ENCODE assay signal across 16 cellular contexts in the genomic region with DNA sequence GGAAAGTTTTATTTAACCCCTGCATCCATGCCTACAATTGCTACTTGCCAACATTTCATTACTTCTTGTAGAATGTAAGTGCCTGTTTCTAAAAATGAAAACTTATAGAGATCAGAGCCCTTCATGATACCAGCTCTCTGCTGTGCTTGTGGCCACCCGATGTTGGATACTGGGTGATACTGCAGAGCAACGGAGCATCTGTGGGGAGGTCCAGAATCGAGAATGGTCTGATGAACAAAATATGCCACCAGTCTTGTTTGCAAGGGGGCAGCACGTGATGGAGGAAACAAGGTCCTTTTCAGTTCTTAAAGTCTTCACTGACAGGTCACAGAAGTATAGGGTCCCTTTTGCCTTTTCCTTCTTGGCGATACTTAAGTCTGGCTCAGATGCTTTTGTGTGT.
A peak's percentile ranks its signal among the peaks of the same experiment; 100 is the strongest.
DNase-seq lines count a peak whose midpoint lies in the region; ATAC-seq, FAIRE-seq and TF ChIP-seq lines count a peak whose summit lies in the region.
"Had no signal": no experiment of that assay in that cellular context is flagged by ENCODE, and none has a peak within 500 bp of the region (broad histone marks: within the 10 kb centered on the region; RNA-seq: fewer than 3 reads in every experiment).

No MANE protein-coding gene starts in this region.

- H3K27ac ChIP-seq in left ventricle myocardium inferior (replicated peaks) (peak overlapping the region; percentile 91), muscle layer of colon (ENCODE audit: low read depth, low read length) (peak overlapping the region; percentile 17), uterus (peak overlapping the region; percentile 62 to 73)

- POLR2A ChIA-PET in HEK293T (lab: Yijun Ruan, JAX) = no interaction called here

- ATAC-seq in Right ventricle myocardium superior (ENCODE audit: poor library complexity) = no peak

- CTCF ChIA-PET in HEK293T (lab: Yijun Ruan, JAX) = interaction anchor here (0.5 kb wide), 1 partner anchor 236 kb away, joined by 3 read pairs; no protein-coding TSS in a partner anchor

- no peaks in the 10 kb centered on the region for H3K9me3 ChIP-seq in left ventricle myocardium inferior (replicated peaks)
- no peaks in the 10 kb centered on the region for H3K9me3 ChIP-seq in adipocyte (ENCODE audit: control insufficient read depth, low read length)
- no peaks in the 10 kb centered on the region for H3K9me3 ChIP-seq in muscle layer of colon (ENCODE audit: low read length)
- no peaks in the 10 kb centered on the region for H3K9me3 ChIP-seq in uterus
- H3K9me3 ChIP-seq: testis had no signal

- no peaks in the 10 kb centered on the region for H3K36me3 ChIP-seq in left ventricle myocardium inferior
- no peaks in the 10 kb centered on the region for H3K36me3 ChIP-seq in adipocyte (ENCODE audit: control insufficient read depth, insufficient read depth, low read length, severe bottlenecking)
- no peaks in the 10 kb centered on the region for H3K36me3 ChIP-seq in muscle layer of colon (ENCODE audit: insufficient read depth, low read length)
- H3K36me3 ChIP-seq in uterus = no peaks in the 10 kb centered on the region

- FAIRE-seq in frontal cortex (lab: Jason Lieb, UNC) = no peak

- no peak for TF ChIP-seq POLR2A in uterus (IDR thresholded peaks at IDR 0.05)

- DNase-seq in left ventricle myocardium inferior (no peak), Right ventricle myocardium superior (no peak), adipocyte (ENCODE audit: low read depth) (no peak), uterus (no peak), NOMO-1 treated with dmso at 0.1 percent for 144 hours (lab: John Stamatoyannopoulos, UW; ENCODE audit: unreplicated experiment) (no peak), frontal cortex (ENCODE audit: low spot score in 2 of 2) (no peak), HEK293T (ENCODE audit: extremely low spot score) (no peak)
- DNase-seq: activated CD8-positive, alpha-beta memory T cell treated with anti-CD3 and anti-CD28 coated beads for 24 hours; CD4-positive, alpha-beta memory T cell; DMS79 treated with DMSO at 0.1 percent for 48 hours; NCI-H1694 treated with DMSO at 0.1 percent for 48 hours; NCI-H345; SHP77; T-helper 1 cell had no signal

- H3K4me1 ChIP-seq in left ventricle myocardium inferior (peaks cover 65% of the 10 kb centered on the region), adipocyte (ENCODE audit: control insufficient read depth, insufficient read depth, low read length) (peaks cover 47% of the 10 kb centered on the region), muscle layer of colon (ENCODE audit: insufficient read depth, low read length) (peaks cover 21% of the 10 kb centered on the region), uterus (peaks cover 0 to 3% of the 10 kb centered on the region in 2 donors)

- TF ChIP-seq CTCF in left ventricle myocardium inferior (IDR thresholded peaks at IDR 0.05; ENCODE audit: borderline replicate concordance) (no peak), uterus (IDR thresholded peaks at IDR 0.05) (no peak)

- intact Hi-C loops in left ventricle myocardium inferior (cut with micrococcal nuclease) = loop anchor here (5.0 kb wide), 1 partner anchor 246 kb away; no protein-coding TSS in a partner anchor
- intact Hi-C loops in Right ventricle myocardium superior (cut with DNase I) = no loop called here
- intact Hi-C loops in uterus (cut with DNase I; ENCODE audit: low total_unique reads) = no loop called here

- peak overlapping the region; percentile 41 for H3K9ac ChIP-seq in adipocyte (ENCODE audit: low read length)
- no peak overlapping the region for H3K9ac ChIP-seq in muscle layer of colon (ENCODE audit: low read length)

- H3K27me3 ChIP-seq in left ventricle myocardium inferior (ENCODE audit: low read depth) (no peaks in the 10 kb centered on the region), adipocyte (replicated peaks; ENCODE audit: control insufficient read depth, insufficient read depth, low read length) (no peaks in the 10 kb centered on the region), muscle layer of colon (ENCODE audit: control insufficient read depth in 1 of 2, insufficient read depth in 2 of 2, low read length in 2 of 2) (no peaks in the 10 kb centered on the region), uterus (no peaks in the 10 kb centered on the region)
- H3K27me3 ChIP-seq: testis had no signal

- H3K4me3 ChIP-seq in left ventricle myocardium inferior (peak overlapping the region; percentile 3), adipocyte (ENCODE audit: low read length) (peak overlapping the region; percentile 17), muscle layer of colon (ENCODE audit: low read depth in 1 of 2, low read length in 2 of 2) (no peak overlapping the region), uterus (no peak overlapping the region)
- H3K4me3 ChIP-seq: testis had no signal

TF ChIP-seq in HEK293T, 16 proteins besides CTCF, POLR2A, EP300 and RAD21:
- TF ChIP-seq NFRKB (IDR thresholded peaks at IDR 0.05) (no peak), BHLHE40 (IDR thresholded peaks at IDR 0.05; ENCODE audit: borderline replicate concordance) (no peak), SP1 (IDR thresholded peaks at IDR 0.05) (no peak), FOXM1 (IDR thresholded peaks at IDR 0.05; ENCODE audit: borderline replicate concordance) (no peak), FOXK2 (IDR thresholded peaks at IDR 0.05) (no peak), ELF4 (IDR thresholded peaks at IDR 0.05) (no peak), ARNT (IDR thresholded peaks at IDR 0.05) (no peak)
- TF ChIP-seq, protein P1, sequence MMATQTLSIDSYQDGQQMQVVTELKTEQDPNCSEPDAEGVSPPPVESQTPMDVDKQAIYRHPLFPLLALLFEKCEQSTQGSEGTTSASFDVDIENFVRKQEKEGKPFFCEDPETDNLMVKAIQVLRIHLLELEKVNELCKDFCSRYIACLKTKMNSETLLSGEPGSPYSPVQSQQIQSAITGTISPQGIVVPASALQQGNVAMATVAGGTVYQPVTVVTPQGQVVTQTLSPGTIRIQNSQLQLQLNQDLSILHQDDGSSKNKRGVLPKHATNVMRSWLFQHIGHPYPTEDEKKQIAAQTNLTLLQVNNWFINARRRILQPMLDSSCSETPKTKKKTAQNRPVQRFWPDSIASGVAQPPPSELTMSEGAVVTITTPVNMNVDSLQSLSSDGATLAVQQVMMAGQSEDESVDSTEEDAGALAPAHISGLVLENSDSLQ (IDR thresholded peaks at IDR 0.05) = no peak

Comparison
In these comparisons a context has a peak if more than half of its experiments do, and no peak if none do; other contexts are left out.
1. H3K27ac ChIP-seq: peak in every context shown above with its lines; median percentile 91 in left ventricle myocardium inferior; 68 in uterus; 17 in muscle layer of colon.
2. H3K4me3 ChIP-seq: peak in left ventricle myocardium inferior (single experiment) and adipocyte (single experiment); none in muscle layer of colon (0 of 2) and uterus (0 of 2).